ENCODE assay signal across 29 cellular contexts in the genomic region with DNA sequence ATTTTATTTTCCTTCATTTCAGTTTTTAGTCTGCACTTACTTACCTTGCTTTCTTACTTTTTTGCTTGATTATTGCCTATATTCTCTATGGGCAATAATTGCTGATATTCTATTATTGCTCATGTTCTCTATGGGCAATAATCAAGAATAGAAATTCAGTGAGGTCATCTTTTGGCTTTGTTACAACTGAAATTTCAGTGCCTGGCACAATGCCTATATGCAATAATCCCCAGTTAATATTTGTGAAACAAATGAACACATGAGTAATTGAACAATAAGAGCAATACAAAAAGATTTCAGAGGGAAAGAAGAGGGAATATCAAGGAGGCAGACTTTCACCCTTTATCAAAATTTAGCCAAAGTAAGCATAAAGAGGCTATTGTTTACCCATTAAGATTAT. TPM values are rescaled to one million over a fixed set of nuclear protein-coding genes. Genes with fewer than 3 reads are reported as not detected.
DNase-seq lines count a peak whose midpoint lies in the region; ATAC-seq and TF ChIP-seq lines count a peak whose summit lies in the region.
"Had no signal": no experiment of that assay in that cellular context is flagged by ENCODE, and none has a peak within 500 bp of the region (broad histone marks: within the 10 kb centered on the region; RNA-seq: fewer than 3 reads in every experiment).

No MANE protein-coding gene starts in this region.

- DNase-seq in DMS 273 (lab: John Stamatoyannopoulos, UW; ENCODE audit: unreplicated experiment) (peak; percentile 19), DMS 273 treated with DMSO at 0.1 percent for 48 hours (lab: John Stamatoyannopoulos, UW) (no peak), NCI-H748 (lab: John Stamatoyannopoulos, UW; ENCODE audit: unreplicated experiment) (peak; percentile 38), choroid plexus epithelial cell (ENCODE audit: low read depth) (peak; percentile 50), mucosa of gallbladder (ENCODE audit: low spot score) (peak; percentile 32), GM03348 (ENCODE audit: low spot score) (no peak)
- DNase-seq in T-helper 2 cell treated with Interferon-gamma antibody and Interleukin-4, amounts not matched to agents 5 μg/mL and 100 μg/mL, for 36 hours (ENCODE audit: low spot score), result no peak
- DNase-seq: activated CD4-positive, alpha-beta T cell treated with anti-CD3 and anti-CD28 coated beads, Interleukin-2, amount 10 ng/mL, durations not matched to agents 24 days and 14 days; activated CD8-positive, alpha-beta memory T cell treated with anti-CD3 and anti-CD28 coated beads, Interleukin-2, amount 10 ng/mL, durations not matched to agents 7 days and 5 days; activated naive CD4-positive, alpha-beta T cell treated with anti-CD3 and anti-CD28 coated beads, Interleukin-2, amount 50 U/mL, for 16 hours; effector memory CD8-positive, alpha-beta T cell; esophagus squamous epithelium; glutamatergic neuron; left colon; MM.1S; naive thymus-derived CD4-positive, alpha-beta T cell; NCI-H1694 treated with DMSO at 0.1 percent for 48 hours; right lobe of liver; stimulated activated CD4-positive, alpha-beta T cell treated with anti-CD3 and anti-CD28 coated beads, Interleukin-15, amount 100 ng/mL, for 24 hours; stomach had no signal

- H3K36me3 Mint-ChIP-seq in T-helper 2 cell treated with Interferon-gamma antibody and Interleukin-4, amounts not matched to agents 5 μg/mL and 100 μg/mL, for 36 hours (ENCODE audit: low read depth), result no peaks in the 10 kb centered on the region
- H3K36me3 Mint-ChIP-seq: activated CD8-positive, alpha-beta memory T cell treated with anti-CD3 and anti-CD28 coated beads, Interleukin-2, amount 10 ng/mL, durations not matched to agents 7 days and 5 days; naive thymus-derived CD4-positive, alpha-beta T cell had no signal

- H3K4me1 Mint-ChIP-seq in T-helper 2 cell treated with Interferon-gamma antibody and Interleukin-4, amounts not matched to agents 5 μg/mL and 100 μg/mL, for 36 hours (ENCODE audit: low read depth), result no peaks in the 10 kb centered on the region
- H3K4me1 Mint-ChIP-seq: activated CD4-positive, alpha-beta T cell treated with anti-CD3 and anti-CD28 coated beads, Interleukin-2, amount 10 ng/mL, durations not matched to agents 24 days and 14 days; activated CD8-positive, alpha-beta memory T cell treated with anti-CD3 and anti-CD28 coated beads, Interleukin-2, amount 10 ng/mL, durations not matched to agents 7 days and 5 days; B cell; naive thymus-derived CD4-positive, alpha-beta T cell had no signal

- H3K4me3 ChIP-seq in choroid plexus epithelial cell (ENCODE audit: low read depth, low read length), result no peak overlapping the region
- H3K4me3 ChIP-seq: ascending aorta, esophagus squamous epithelium, HAP-1, K562, right lobe of liver, SK-N-MC, stomach, tibial nerve had no signal

- no peak overlapping the region for H3K4me3 Mint-ChIP-seq in T-helper 2 cell treated with Interferon-gamma antibody and Interleukin-4, amounts not matched to agents 5 μg/mL and 100 μg/mL, for 36 hours
- H3K4me3 Mint-ChIP-seq: activated CD4-positive, alpha-beta T cell treated with anti-CD3 and anti-CD28 coated beads, Interleukin-2, amount 10 ng/mL, durations not matched to agents 24 days and 14 days; activated CD8-positive, alpha-beta memory T cell treated with anti-CD3 and anti-CD28 coated beads, Interleukin-2, amount 10 ng/mL, durations not matched to agents 7 days and 5 days; activated T-helper 1 cell treated with anti-CD3 and anti-CD28 coated beads, Interleukin-12 subunit alpha, Interleukin-12 subunit beta, Interleukin-2, Interleukin-4 antibody, amounts not matched to agents 30 ng/mL and 10 ng/mL and 1 ng/mL, durations not matched to agents 14 hours and 24 hours and 36 hours; B cell; effector memory CD8-positive, alpha-beta T cell; naive thymus-derived CD4-positive, alpha-beta T cell had no signal

- no peaks in the 10 kb centered on the region for H3K9me3 Mint-ChIP-seq in T-helper 2 cell treated with Interferon-gamma antibody and Interleukin-4, amounts not matched to agents 5 μg/mL and 100 μg/mL, for 36 hours
- H3K9me3 Mint-ChIP-seq: activated CD4-positive, alpha-beta T cell treated with anti-CD3 and anti-CD28 coated beads, Interleukin-2, amount 10 ng/mL, durations not matched to agents 24 days and 14 days; activated T-helper 1 cell treated with anti-CD3 and anti-CD28 coated beads, Interleukin-12 subunit alpha, Interleukin-12 subunit beta, Interleukin-2, Interleukin-4 antibody, amounts not matched to agents 30 ng/mL and 10 ng/mL and 1 ng/mL, durations not matched to agents 14 hours and 24 hours and 36 hours; effector memory CD8-positive, alpha-beta T cell; naive thymus-derived CD4-positive, alpha-beta T cell had no signal

- no peak overlapping the region for H3K27ac Mint-ChIP-seq in T-helper 2 cell treated with Interferon-gamma antibody and Interleukin-4, amounts not matched to agents 5 μg/mL and 100 μg/mL, for 36 hours
- H3K27ac Mint-ChIP-seq: activated CD4-positive, alpha-beta T cell treated with anti-CD3 and anti-CD28 coated beads, Interleukin-2, amount 10 ng/mL, durations not matched to agents 24 days and 14 days; activated CD8-positive, alpha-beta memory T cell treated with anti-CD3 and anti-CD28 coated beads, Interleukin-2, amount 10 ng/mL, durations not matched to agents 7 days and 5 days; activated T-helper 1 cell treated with anti-CD3 and anti-CD28 coated beads, Interleukin-12 subunit alpha, Interleukin-12 subunit beta, Interleukin-2, Interleukin-4 antibody, amounts not matched to agents 30 ng/mL and 10 ng/mL and 1 ng/mL, durations not matched to agents 14 hours and 24 hours and 36 hours; B cell; effector memory CD8-positive, alpha-beta T cell; naive thymus-derived CD4-positive, alpha-beta T cell had no signal

- TF ChIP-seq CTCF in choroid plexus epithelial cell (conservative IDR thresholded peaks at IDR 0.05; ENCODE audit: low read depth, low read length), result no peak

- ATAC-seq in GM19463 (IDR thresholded peaks at IDR 0.05; ENCODE audit: unreplicated experiment), result no peak
- ATAC-seq: activated CD8-positive, alpha-beta memory T cell treated with anti-CD3 and anti-CD28 coated beads, Interleukin-2, amount 10 ng/mL, durations not matched to agents 7 days and 5 days; effector memory CD8-positive, alpha-beta T cell; K562; left colon; naive thymus-derived CD4-positive, alpha-beta T cell; right lobe of liver had no signal

- peaks cover 3% of the 10 kb centered on the region for H3K27me3 Mint-ChIP-seq in T-helper 2 cell treated with Interferon-gamma antibody and Interleukin-4, amounts not matched to agents 5 μg/mL and 100 μg/mL, for 36 hours (ENCODE audit: low read depth)
- H3K27me3 Mint-ChIP-seq: activated CD4-positive, alpha-beta T cell treated with anti-CD3 and anti-CD28 coated beads, Interleukin-2, amount 10 ng/mL, durations not matched to agents 24 days and 14 days; activated CD8-positive, alpha-beta memory T cell treated with anti-CD3 and anti-CD28 coated beads, Interleukin-2, amount 10 ng/mL, durations not matched to agents 7 days and 5 days; B cell had no signal

RNA-seq across cellular contexts. Expression of gene ARSJ, which starts 48.6 kb away (rescaled TPM):
- total RNA-seq in mucosa of gallbladder, result 21.6 TPM
- total RNA-seq: activated CD4-positive, alpha-beta T cell treated with anti-CD3 and anti-CD28 coated beads, Interleukin-2, amount 10 ng/mL, durations not matched to agents 24 days and 14 days; activated CD8-positive, alpha-beta memory T cell treated with anti-CD3 and anti-CD28 coated beads, Interleukin-2, amount 10 ng/mL, durations not matched to agents 7 days and 5 days; activated T-helper 1 cell treated with anti-CD3 and anti-CD28 coated beads, Interleukin-12 subunit alpha, Interleukin-12 subunit beta, Interleukin-2, Interleukin-4 antibody, amounts not matched to agents 30 ng/mL and 10 ng/mL and 1 ng/mL, durations not matched to agents 14 hours and 24 hours and 36 hours; B cell; K562; T-helper 2 cell treated with Interferon-gamma antibody and Interleukin-4, amounts not matched to agents 100 ng/mL and 5 ng/mL, for 36 hours had no signal

Comparison
In these comparisons a context has a peak if more than half of its experiments do, and no peak if none do; other contexts are left out.
1. DNase-seq: peak in DMS 273 (single experiment), NCI-H748 (single experiment), choroid plexus epithelial cell (single experiment) and mucosa of gallbladder (single experiment); none in DMS 273 treated with DMSO at 0.1 percent for 48 hours (single experiment), GM03348 (single experiment) and T-helper 2 cell treated with Interferon-gamma antibody and Interleukin-4, amounts not matched to agents 5 μg/mL and 100 μg/mL, for 36 hours (single experiment).